10 cellular contexts compared by ENCODE assay signal in genomic region chr10:70576803-70577517, GRCh38. TPM values are rescaled to one million over a fixed set of nuclear protein-coding genes. Genes with fewer than 3 reads are reported as not detected.
DNase-seq lines count a peak whose midpoint lies in the region; ATAC-seq and TF ChIP-seq lines count a peak whose summit lies in the region.
"Had no signal": no experiment of that assay in that cellular context is flagged by ENCODE, and none has a peak within 500 bp of the region (broad histone marks: within the 10 kb centered on the region; RNA-seq: fewer than 3 reads in every experiment).

No MANE protein-coding gene starts in this region.

- CTCF ChIA-PET in MCF 10A (lab: Yijun Ruan, JAX), result interaction anchor here (0.6 to 2.5 kb wide), 3 partner anchors 27 to 327 kb away, joined by 3 to 9 read pairs (median 5); no protein-coding TSS in a partner anchor

- intact Hi-C loops in MCF 10A (cut with micrococcal nuclease), result no loop called here
- intact Hi-C loops in breast epithelium (cut with DNase I; ENCODE audit: low total_unique reads), result no loop called here

- no peak for TF ChIP-seq POLR2A in breast epithelium (IDR thresholded peaks at IDR 0.05)
- TF ChIP-seq POLR2A in upper lobe of left lung (IDR thresholded peaks at IDR 0.05), result no peak

- H2AFZ ChIP-seq in OCI-LY1 (ENCODE audit: low read length), result no peak overlapping the region

- WGBS in upper lobe of left lung, 2 donors, result 50 to 71% methylated on average over 2 of the region's 2 CpGs

- H3K36me3 ChIP-seq in breast epithelium, result no peaks in the 10 kb centered on the region
- H3K36me3 ChIP-seq in OCI-LY1 (ENCODE audit: insufficient read depth, low read length), result peaks cover 8% of the 10 kb centered on the region; the same call in 1 of the 2 replicates
- H3K36me3 ChIP-seq in upper lobe of left lung, result no peaks in the 10 kb centered on the region
- H3K36me3 ChIP-seq: ascending aorta had no signal

- TF ChIP-seq CTCF in MCF 10A (IDR thresholded peaks at IDR 0.05; ENCODE audit: unreplicated experiment) (no peak), breast epithelium (IDR thresholded peaks at IDR 0.05) (no peak), OCI-LY1 (IDR thresholded peaks at IDR 0.05; ENCODE audit: low read length) (no peak), upper lobe of left lung (IDR thresholded peaks at IDR 0.05) (no peak)

- H3K27ac ChIP-seq in breast epithelium, result no peak overlapping the region
- peak overlapping the region; percentile 100 for H3K27ac ChIP-seq in OCI-LY1 (ENCODE audit: low read depth, low read length, poor library complexity, severe bottlenecking)
- peak overlapping the region; percentile 20 for H3K27ac ChIP-seq in epithelial cell of prostate
- peak overlapping the region in 3 of 4 donors; percentile 35 to 59 (median 42) for H3K27ac ChIP-seq in upper lobe of left lung
- H3K27ac ChIP-seq: ascending aorta had no signal

- H3K27ac Mint-ChIP-seq in MCF 10A (ENCODE audit: low read depth, unreplicated experiment), result no peak overlapping the region
- H3K27ac Mint-ChIP-seq: type B pancreatic cell had no signal

- no peaks in the 10 kb centered on the region for H3K27me3 ChIP-seq in breast epithelium
- H3K27me3 ChIP-seq in OCI-LY1 (ENCODE audit: insufficient read depth, low read length), result no peaks in the 10 kb centered on the region
- H3K27me3 ChIP-seq in upper lobe of left lung, result no peaks in the 10 kb centered on the region
- H3K27me3 ChIP-seq: ascending aorta had no signal

- no peaks in the 10 kb centered on the region for H3K27me3 Mint-ChIP-seq in MCF 10A (ENCODE audit: insufficient read depth, unreplicated experiment)
- H3K27me3 Mint-ChIP-seq: type B pancreatic cell had no signal

- H3K9ac ChIP-seq in OCI-LY1 (ENCODE audit: low read length), result peak overlapping the region; percentile 72

- H3K4me3 ChIP-seq in breast epithelium (no peak overlapping the region), OCI-LY1 (ENCODE audit: low read depth, low read length, poor library complexity, severe bottlenecking) (peak overlapping the region; percentile 33), upper lobe of left lung (no peak overlapping the region)
- H3K4me3 ChIP-seq: ascending aorta had no signal

- H3K9me2 ChIP-seq in OCI-LY1 (ENCODE audit: low read depth, low read length), result no peaks in the 10 kb centered on the region

- POLR2A ChIA-PET in MCF 10A (lab: Yijun Ruan, JAX), result no interaction called here

- no peaks in the 10 kb centered on the region for H3K9me3 Mint-ChIP-seq in MCF 10A (ENCODE audit: unreplicated experiment)
- H3K9me3 Mint-ChIP-seq: type B pancreatic cell had no signal

- H3K4me2 ChIP-seq in OCI-LY1 (ENCODE audit: low read length), result peak overlapping the region; percentile 66

- no peak for ATAC-seq in upper lobe of left lung (ENCODE audit: low FRiP score in 2 of 2)

- DNase-seq in MCF 10A (ENCODE audit: unreplicated experiment) (peak; percentile 24), breast epithelium (ENCODE audit: low spot score in 2 of 2) (no peak), epithelial cell of prostate (ENCODE audit: low read depth, low spot score) (no peak), upper lobe of left lung (no peak), T-helper 9 cell (no peak), islet precursor cell (no peak), hippocampal formation (lab: John Stamatoyannopoulos, UW) (no peak)

- H3K4me3 Mint-ChIP-seq in MCF 10A (ENCODE audit: unreplicated experiment), result no peak overlapping the region
- H3K4me3 Mint-ChIP-seq: type B pancreatic cell had no signal

- peaks cover 8% of the 10 kb centered on the region; the same call in 1 of the 2 replicates for H3F3A ChIP-seq in OCI-LY1 (ENCODE audit: insufficient read depth, low read length)

- BruUV-seq in MCF 10A (replicated peaks; lab: Mats Ljungman, UMichigan), result no TSS peak

- H3K4me1 ChIP-seq in breast epithelium (no peaks in the 10 kb centered on the region), OCI-LY1 (ENCODE audit: insufficient read depth, low read length, severe bottlenecking) (peaks cover 80% of the 10 kb centered on the region), upper lobe of left lung (peaks cover 16 to 31% (median 21%) of the 10 kb centered on the region in 4 donors)

- no peaks in the 10 kb centered on the region for H3K36me3 Mint-ChIP-seq in MCF 10A (ENCODE audit: insufficient read depth, unreplicated experiment)
- H3K36me3 Mint-ChIP-seq: type B pancreatic cell had no signal

- no peaks in the 10 kb centered on the region for H3K79me2 ChIP-seq in OCI-LY1 (ENCODE audit: insufficient read depth, low read length)

- H3K9me3 ChIP-seq in breast epithelium (no peaks in the 10 kb centered on the region), OCI-LY1 (ENCODE audit: low read length) (no peaks in the 10 kb centered on the region), upper lobe of left lung (no peaks in the 10 kb centered on the region)
- H3K9me3 ChIP-seq: ascending aorta had no signal

- TF ChIP-seq EP300 in upper lobe of left lung (IDR thresholded peaks at IDR 0.05), result no peak

- H3K4me1 Mint-ChIP-seq in MCF 10A (ENCODE audit: insufficient read depth, unreplicated experiment), result peaks cover 36% of the 10 kb centered on the region

- no peaks in the 10 kb centered on the region for H4K20me1 ChIP-seq in OCI-LY1 (ENCODE audit: insufficient read depth, low read length)

RNA-seq across cellular contexts. Expression of gene PRF1, which starts 25.6 kb away (rescaled TPM):
- total RNA-seq in MCF 10A (2022) (not detected in 2 replicates), breast epithelium (1 to 10 TPM; 2.2 to 4.3 (median 2.2) TPM), upper lobe of left lung (10 to 100 TPM in 5 of 6 donors, 1 to 10 TPM in 1; 6.3 to 26.9 (median 15.9) TPM)

Comparison
In these comparisons a context has a peak if more than half of its experiments do, and no peak if none do; other contexts are left out.
1. H3K27ac ChIP-seq: peak in OCI-LY1 (single experiment), epithelial cell of prostate (single experiment) and upper lobe of left lung (3 of 4); none in breast epithelium (0 of 2).